ENCODE assay signal across 8 cellular contexts in the genomic region with DNA sequence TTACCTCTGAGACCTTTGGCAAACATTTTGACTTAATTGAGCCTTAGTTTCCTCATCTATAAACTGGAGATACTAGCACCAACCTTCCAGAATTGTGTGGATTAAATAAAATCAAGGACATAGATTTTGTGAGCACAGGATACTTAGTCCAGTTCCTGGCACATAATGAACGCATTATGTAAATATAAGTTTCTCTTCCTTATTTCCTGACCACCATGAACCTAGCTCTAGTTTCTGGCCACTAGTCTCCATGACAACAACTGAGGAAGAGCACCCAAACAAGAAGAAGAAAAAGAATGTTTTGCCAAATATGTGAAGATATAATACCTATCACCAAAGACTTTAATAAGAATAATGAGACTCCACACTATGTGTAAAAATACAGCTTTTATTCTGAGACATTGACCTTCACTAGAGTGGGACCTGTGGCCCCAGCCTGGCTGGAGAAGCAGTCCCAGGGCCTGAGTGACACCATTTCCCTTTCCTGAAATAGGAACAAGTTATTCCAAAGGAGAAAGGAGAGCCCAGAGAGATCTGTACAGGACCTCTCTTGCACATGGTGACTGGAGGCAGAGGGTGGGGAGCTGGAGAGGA. TPM values are rescaled to one million over a fixed set of nuclear protein-coding genes. Genes with fewer than 3 reads are reported as not detected.
A peak's percentile ranks its signal among the peaks of the same experiment; 100 is the strongest.
DNase-seq lines count a peak whose midpoint lies in the region; ATAC-seq and TF ChIP-seq lines count a peak whose summit lies in the region.

No MANE protein-coding gene starts in this region.

- H3K36me3 ChIP-seq in heart left ventricle (peaks cover 0 to 54% (median 16%) of the 10 kb centered on the region in 9 donors), left lung (peaks cover 0 to 55% of the 10 kb centered on the region in 2 donors), upper lobe of right lung (peaks cover 21% of the 10 kb centered on the region)

- ATAC-seq in heart left ventricle = no peak
- no peak for ATAC-seq in left cardiac atrium
- peak; percentile 50 for ATAC-seq in HG03280 (IDR thresholded peaks at IDR 0.05; ENCODE audit: unreplicated experiment)
- ATAC-seq in left lung = no peak
- ATAC-seq in upper lobe of right lung = peak; percentile 6
- no peak for ATAC-seq in HG02840 (IDR thresholded peaks at IDR 0.05; ENCODE audit: low FRiP score, unreplicated experiment)

- H3K4me3 Mint-ChIP-seq in activated naive CD8-positive, alpha-beta T cell = peak overlapping the region; percentile 93

- peak overlapping the region; percentile 98 for H3K27ac Mint-ChIP-seq in activated naive CD8-positive, alpha-beta T cell

- H3K9me3 ChIP-seq in heart left ventricle (no peaks in the 10 kb centered on the region), left lung (no peaks in the 10 kb centered on the region), upper lobe of right lung (no peaks in the 10 kb centered on the region)

- H3K4me3 ChIP-seq in heart left ventricle (peak overlapping the region in 11 of 12 donors; percentile 69 to 99 (median 83)), left lung (peak overlapping the region; percentile 86 to 99), upper lobe of right lung (peak overlapping the region; percentile 97)

- DNase-seq in heart left ventricle (no peak), left cardiac atrium (no peak), left lung (no peak), upper lobe of right lung (peak; percentile 53)
- no peak for DNase-seq in activated CD4-positive, CD25-positive, alpha-beta regulatory T cell (lab: John Stamatoyannopoulos, UW)

- WGBS in heart left ventricle, 4 donors = 79 to 87% (median 84%) methylated on average over 1 of the region's 1 CpG

- H3K27ac ChIP-seq in heart left ventricle (peak overlapping the region; percentile 87 to 98 (median 96)), left lung (peak overlapping the region; percentile 97 to 99), upper lobe of right lung (peak overlapping the region; percentile 98)

- peaks cover 7% of the 10 kb centered on the region for H3K36me3 Mint-ChIP-seq in activated naive CD8-positive, alpha-beta T cell

- intact Hi-C loops in heart left ventricle (cut with DNase I) = loop anchor here in 7 of 10 donors (1.0 to 10.0 kb wide), 6 partner anchors 49 to 88 kb away; partner anchors contain the start of genes DEDD (in 4 of the 7) and KLHDC9 (in 1 of the 7)
- intact Hi-C loops in left cardiac atrium (cut with DNase I) = loop anchor here in 1 of 2 donors (10.0 kb wide), 2 partner anchors 52 to 88 kb away; partner anchors contain the start of gene DEDD
- intact Hi-C loops in left lung (cut with DNase I) = no loop called here
- intact Hi-C loops in upper lobe of right lung (cut with DNase I) = no loop called here

- H3K4me1 Mint-ChIP-seq in activated naive CD8-positive, alpha-beta T cell (ENCODE audit: low read depth) = peaks cover 39% of the 10 kb centered on the region

- no peaks in the 10 kb centered on the region for H3K27me3 Mint-ChIP-seq in activated naive CD8-positive, alpha-beta T cell

- no peaks in the 10 kb centered on the region for H3K9me3 Mint-ChIP-seq in activated naive CD8-positive, alpha-beta T cell (ENCODE audit: low read depth)

- TF ChIP-seq POLR2A in heart left ventricle (IDR thresholded peaks at IDR 0.05) = no peak

- H3K27me3 ChIP-seq in heart left ventricle = no peaks in the 10 kb centered on the region
- H3K27me3 ChIP-seq in left lung = no peaks in the 10 kb centered on the region
- no peaks in the 10 kb centered on the region for H3K27me3 ChIP-seq in upper lobe of right lung

- TF ChIP-seq CTCF in heart left ventricle (IDR thresholded peaks at IDR 0.05) = no peak
- no peak for TF ChIP-seq CTCF in left lung (IDR thresholded peaks at IDR 0.05)
- no peak for TF ChIP-seq CTCF in upper lobe of right lung (IDR thresholded peaks at IDR 0.05)

- H3K4me1 ChIP-seq in heart left ventricle (peaks cover 0 to 46% (median 15%) of the 10 kb centered on the region in 12 donors), left lung (peaks cover 12 to 49% of the 10 kb centered on the region in 2 donors), upper lobe of right lung (peaks cover 14% of the 10 kb centered on the region)

RNA-seq across cellular contexts. Expression of gene USF1, which starts 0.9 kb away (rescaled TPM):
- total RNA-seq in heart left ventricle (10 to 100 TPM; 20.2 to 51.1 (median 28.2) TPM), left cardiac atrium (10 to 100 TPM; 33.7 to 34.4 TPM), left lung (10 to 100 TPM; 56.1 to 72.4 TPM), upper lobe of right lung (67.6 TPM)
- polyA plus RNA-seq in heart left ventricle = 10 to 100 TPM; 31.9 to 43.0 TPM

RNA-seq across cellular contexts. Expression of gene TSTD1, which starts 7.9 kb away (rescaled TPM):
- total RNA-seq in heart left ventricle (10 to 100 TPM in 7 of 9 donors, 1 to 10 TPM in 2; 6.1 to 22.7 (median 14.4) TPM), left cardiac atrium (10 to 100 TPM; 21.6 to 23.5 TPM), left lung (10 to 100 TPM; 35.1 to 73.5 TPM), upper lobe of right lung (50.6 TPM)
- 10 to 100 TPM; 14.7 to 16.2 TPM for polyA plus RNA-seq in heart left ventricle

RNA-seq across cellular contexts. Expression of gene ARHGAP30, which starts 23.0 kb away (rescaled TPM):
- total RNA-seq in heart left ventricle = 10 to 100 TPM in 2 of 9 donors, 1 to 10 TPM in 7; 1.7 to 32.2 (median 2.1) TPM
- polyA plus RNA-seq in heart left ventricle = 1 to 10 TPM; 1.3 to 3.0 TPM
- total RNA-seq in left cardiac atrium = 10 to 100 TPM in 1 of 2 donors, 1 to 10 TPM in 1; 7.4 to 10.0 TPM
- total RNA-seq in left lung = 10 to 100 TPM; 18.8 to 57.7 TPM
- 38.0 TPM for total RNA-seq in upper lobe of right lung

RNA-seq across cellular contexts. Expression of gene F11R, which starts 25.7 kb away (rescaled TPM):
- total RNA-seq in heart left ventricle = 10 to 100 TPM in 5 of 9 donors, 1 to 10 TPM in 4; 7.5 to 23.4 (median 10.9) TPM
- polyA plus RNA-seq in heart left ventricle = 10 to 100 TPM in 1 of 2 donors, 1 to 10 TPM in 1; 7.4 to 13.8 TPM
- total RNA-seq in left cardiac atrium = 10 to 100 TPM; 16.4 to 18.0 TPM
- 100 to 1,000 TPM; 142 to 164 TPM for total RNA-seq in left lung
- total RNA-seq in upper lobe of right lung = 167 TPM

RNA-seq across cellular contexts. Expression of gene NECTIN4, which starts 42.7 kb away (rescaled TPM):
- under 1 TPM in 2 of 9 donors, not detected in 7; 0.07 to 0.53 TPM for total RNA-seq in heart left ventricle
- polyA plus RNA-seq in heart left ventricle = under 1 TPM in 1 of 2 donors, not detected in 1; 0.03 TPM
- under 1 TPM in 1 of 2 donors, not detected in 1; 0.08 TPM for total RNA-seq in left cardiac atrium
- total RNA-seq in left lung = 1 to 10 TPM; 5.6 to 9.6 TPM
- total RNA-seq in upper lobe of right lung = 5.4 TPM

Comparison
In these comparisons a context has a peak if more than half of its experiments do, and no peak if none do; other contexts are left out.
1. ATAC-seq: peak in HG03280 (single experiment) and upper lobe of right lung (single experiment); none in heart left ventricle (0 of 4), left cardiac atrium (0 of 2), left lung (single experiment) and HG02840 (single experiment).
2. intact Hi-C loops: an anchor here in heart left ventricle (1.0 to 10.0 kb wide); none called in left lung and upper lobe of right lung.
3. Peak in every context shown above with its lines, with median percentiles within 50 percentile points of each other: H3K27ac ChIP-seq and H3K4me3 ChIP-seq.